39 cellular contexts compared by ENCODE assay signal in genomic region chr10:111063471-111063870, GRCh38. TPM values are rescaled to one million over a fixed set of nuclear protein-coding genes. Genes with fewer than 3 reads are reported as not detected.
DNase-seq lines count a peak whose midpoint lies in the region; ATAC-seq, FAIRE-seq and TF ChIP-seq lines count a peak whose summit lies in the region.
"Had no signal": no experiment of that assay in that cellular context is flagged by ENCODE, and none has a peak within 500 bp of the region (broad histone marks: within the 10 kb centered on the region; RNA-seq: fewer than 3 reads in every experiment).

No MANE protein-coding gene starts in this region.

- no peaks in the 10 kb centered on the region for H3K9me1 ChIP-seq in IMR-90 (ENCODE audit: insufficient read depth, low read length)

- peaks cover 2% of the 10 kb centered on the region; the same call in 1 of the 2 replicates for H3K9me3 ChIP-seq in IMR-90 (ENCODE audit: control insufficient read depth, insufficient read depth, low read length)
- peaks cover 0 to 2% of the 10 kb centered on the region in 2 donors for H3K9me3 ChIP-seq in kidney (ENCODE audit: control insufficient read depth in 1 of 2, low read length in 2 of 2)
- H3K9me3 ChIP-seq in small intestine (ENCODE audit: control insufficient read depth, low read depth) = no peaks in the 10 kb centered on the region
- H3K9me3 ChIP-seq: A549, BE2C, Caco-2 had no signal

- no peak overlapping the region for H3K56ac ChIP-seq in IMR-90 (ENCODE audit: extremely low read depth, insufficient read depth, low read length)

- no peak overlapping the region for H2AK9ac ChIP-seq in IMR-90 (replicated peaks; ENCODE audit: low read depth, low read length, poor library complexity)

- no peak overlapping the region for H3K4ac ChIP-seq in IMR-90 (ENCODE audit: low read depth, low read length)

- H3K27ac Mint-ChIP-seq in activated CD4-positive, alpha-beta T cell treated with anti-CD3 and anti-CD28 coated beads, Interleukin-2, amount 10 ng/mL, durations not matched to agents 24 days and 14 days = no peak overlapping the region
- H3K27ac Mint-ChIP-seq in stimulated activated effector memory CD8-positive, alpha-beta T cell treated with anti-CD3 and anti-CD28 coated beads, Interleukin-12 subunit alpha, Interleukin-12 subunit beta, amount 100 ng/mL, for 72 hours = no peak overlapping the region
- H3K27ac Mint-ChIP-seq: B cell; CD4-positive, alpha-beta memory T cell; CD4-positive, alpha-beta T cell; CD4-positive, CD25-positive, alpha-beta regulatory T cell; CD8-positive, alpha-beta memory T cell; CD8-positive, alpha-beta T cell had no signal

- H2BK20ac ChIP-seq in IMR-90 (ENCODE audit: low read depth, low read length) = no peak overlapping the region

- peaks cover 46% of the 10 kb centered on the region for H3K27me3 Mint-ChIP-seq in activated CD4-positive, alpha-beta T cell treated with anti-CD3 and anti-CD28 coated beads, Interleukin-2, amount 10 ng/mL, durations not matched to agents 24 days and 14 days

- H2AK5ac ChIP-seq in IMR-90 (ENCODE audit: low read depth, low read length) = no peak overlapping the region

- no peak overlapping the region for H3K4me3 Mint-ChIP-seq in activated CD4-positive, alpha-beta T cell treated with anti-CD3 and anti-CD28 coated beads, Interleukin-2, amount 10 ng/mL, durations not matched to agents 24 days and 14 days
- H3K4me3 Mint-ChIP-seq in stimulated activated effector memory CD8-positive, alpha-beta T cell treated with anti-CD3 and anti-CD28 coated beads, Interleukin-12 subunit alpha, Interleukin-12 subunit beta, amount 100 ng/mL, for 72 hours = no peak overlapping the region
- H3K4me3 Mint-ChIP-seq: B cell; CD14-positive monocyte; CD4-positive, alpha-beta memory T cell; CD4-positive, alpha-beta T cell; CD4-positive, CD25-positive, alpha-beta regulatory T cell; CD8-positive, alpha-beta memory T cell; CD8-positive, alpha-beta T cell had no signal

- no peak overlapping the region for H2BK15ac ChIP-seq in IMR-90 (ENCODE audit: low read depth, low read length)

- no peak overlapping the region for H2BK5ac ChIP-seq in IMR-90 (ENCODE audit: low read depth, low read length, poor library complexity, severe bottlenecking)

- H3K14ac ChIP-seq in IMR-90 (replicated peaks; ENCODE audit: low read depth, low read length) = no peak overlapping the region

- H3K9ac ChIP-seq in IMR-90 (ENCODE audit: low read depth, low read length) = no peak overlapping the region
- no peak overlapping the region for H3K9ac ChIP-seq in kidney (ENCODE audit: low read length in 2 of 2)
- H3K9ac ChIP-seq: BLaER1; BLaER1 treated with 17β-estradiol and CSF1 and Interleukin-3, amounts not matched to agents 10 nM and 100 nM had no signal

- no peak overlapping the region for H3K4me3 ChIP-seq in IMR-90 (ENCODE audit: insufficient read depth, low read depth, low read length)
- H3K4me3 ChIP-seq in kidney (ENCODE audit: low read length in 2 of 2) = no peak overlapping the region
- H3K4me3 ChIP-seq in small intestine (ENCODE audit: low read depth in 1 of 2, low read length in 2 of 2) = no peak overlapping the region
- H3K4me3 ChIP-seq: A549; BLaER1; BLaER1 treated with 17β-estradiol and CSF1 and Interleukin-3, amounts not matched to agents 10 nM and 100 nM had no signal

- BruUV-seq in IMR-90 (replicated peaks; lab: Mats Ljungman, UMichigan) = no TSS peak

- H3K27ac ChIP-seq in IMR-90 (ENCODE audit: insufficient read depth, low read length) (no peak overlapping the region), kidney (ENCODE audit: low read depth in 2 of 2, low read length in 2 of 2) (no peak overlapping the region), small intestine (ENCODE audit: low read depth in 1 of 2, low read length in 1 of 2) (no peak overlapping the region)
- H3K27ac ChIP-seq: 22Rv1; A549; BLaER1; BLaER1 treated with 17β-estradiol and CSF1 and Interleukin-3, amounts not matched to agents 10 nM and 100 nM; C4-2B had no signal

- no peak overlapping the region for H2BK120ac ChIP-seq in IMR-90 (ENCODE audit: low read depth, low read length)

- H4K8ac ChIP-seq in IMR-90 (ENCODE audit: low read depth in 2 of 2, low read length in 2 of 2) = no peak overlapping the region

- H4K20me1 ChIP-seq in IMR-90 (ENCODE audit: insufficient read depth, low read length) = no peaks in the 10 kb centered on the region
- H4K20me1 ChIP-seq: BLaER1; BLaER1 treated with 17β-estradiol and CSF1 and Interleukin-3, amounts not matched to agents 10 nM and 100 nM had no signal

- dilution Hi-C loops in IMR-90 (cut with HindIII; ENCODE audit: low sequenced_read_pairs, unreplicated experiment) = no loop called here

- H3K4me1 ChIP-seq in IMR-90 (ENCODE audit: control insufficient read depth, insufficient read depth, low read length) (no peaks in the 10 kb centered on the region), kidney (ENCODE audit: control insufficient read depth in 1 of 2, insufficient read depth in 1 of 2, low read depth in 1 of 2, low read length in 2 of 2) (no peaks in the 10 kb centered on the region), small intestine (ENCODE audit: control insufficient read depth in 2 of 2, insufficient read depth in 1 of 2, low read depth in 1 of 2, low read length in 1 of 2) (no peaks in the 10 kb centered on the region)
- H3K4me1 ChIP-seq: A549, BE2C, BLaER1, Caco-2 had no signal

- no peaks in the 10 kb centered on the region for H3K79me1 ChIP-seq in IMR-90 (ENCODE audit: low read depth in 1 of 2, low read length in 2 of 2)

- H3K36me3 Mint-ChIP-seq in activated CD4-positive, alpha-beta T cell treated with anti-CD3 and anti-CD28 coated beads, Interleukin-2, amount 10 ng/mL, durations not matched to agents 24 days and 14 days (ENCODE audit: low read depth) = no peaks in the 10 kb centered on the region
- H3K36me3 Mint-ChIP-seq in stimulated activated effector memory CD8-positive, alpha-beta T cell treated with anti-CD3 and anti-CD28 coated beads, Interleukin-12 subunit alpha, Interleukin-12 subunit beta, amount 100 ng/mL, for 72 hours = no peaks in the 10 kb centered on the region
- H3K36me3 Mint-ChIP-seq: CD14-positive monocyte; CD4-positive, alpha-beta memory T cell; CD4-positive, CD25-positive, alpha-beta regulatory T cell; CD8-positive, alpha-beta T cell had no signal

- H3K36me3 ChIP-seq in IMR-90 (ENCODE audit: control insufficient read depth, insufficient read depth, low read length) (no peaks in the 10 kb centered on the region), kidney (ENCODE audit: control insufficient read depth in 1 of 2, insufficient read depth in 2 of 2, low read length in 2 of 2) (no peaks in the 10 kb centered on the region), small intestine (ENCODE audit: control insufficient read depth in 2 of 2, insufficient read depth in 2 of 2, low read length in 2 of 2) (no peaks in the 10 kb centered on the region)
- H3K36me3 ChIP-seq: BE2C; BLaER1; BLaER1 treated with 17β-estradiol and CSF1 and Interleukin-3, amounts not matched to agents 10 nM and 100 nM had no signal

- TF ChIP-seq CTCF in IMR-90 (conservative IDR thresholded peaks at IDR 0.05; ENCODE audit: low read depth, low read length) = no peak
- no peak for TF ChIP-seq CTCF in kidney (IDR thresholded peaks at IDR 0.05; ENCODE audit: borderline replicate concordance, extremely low read depth, insufficient read depth)

- H3K27me3 ChIP-seq in IMR-90 (ENCODE audit: control insufficient read depth, insufficient read depth, low read length) (no peaks in the 10 kb centered on the region), small intestine (ENCODE audit: control insufficient read depth in 2 of 2, insufficient read depth in 2 of 2, low read length in 2 of 2) (peaks cover 0 to 7% of the 10 kb centered on the region in 2 donors)
- H3K27me3 ChIP-seq: BE2C; BLaER1; BLaER1 treated with 17β-estradiol and CSF1 and Interleukin-3, amounts not matched to agents 10 nM and 100 nM had no signal

- no peak overlapping the region for H2AFZ ChIP-seq in IMR-90 (replicated peaks; ENCODE audit: low read length, poor library complexity)

- no peak overlapping the region for H3K23ac ChIP-seq in IMR-90 (ENCODE audit: low read depth, low read length)

- H3K9me3 Mint-ChIP-seq in activated CD4-positive, alpha-beta T cell treated with anti-CD3 and anti-CD28 coated beads, Interleukin-2, amount 10 ng/mL, durations not matched to agents 24 days and 14 days = peaks cover 11% of the 10 kb centered on the region
- peaks cover 7% of the 10 kb centered on the region for H3K9me3 Mint-ChIP-seq in stimulated activated effector memory CD8-positive, alpha-beta T cell treated with anti-CD3 and anti-CD28 coated beads, Interleukin-12 subunit alpha, Interleukin-12 subunit beta, amount 100 ng/mL, for 72 hours

- H4K91ac ChIP-seq in IMR-90 (ENCODE audit: insufficient read depth, low read depth, low read length) = no peak overlapping the region

- no peak for TF ChIP-seq POLR2A in IMR-90 (IDR thresholded peaks at IDR 0.05; ENCODE audit: low read depth, low read length)

- FAIRE-seq in kidney (lab: Jason Lieb, UNC) (peak; percentile 25), small intestine (lab: Jason Lieb, UNC) (peak; percentile 73)
- FAIRE-seq: A204.1, A549, D721Med had no signal

- peak; percentile 53; the same call in 1 of the 2 replicates for ATAC-seq in IMR-90 (ENCODE audit: low read depth)
- ATAC-seq in stimulated activated effector memory CD8-positive, alpha-beta T cell treated with anti-CD3 and anti-CD28 coated beads, Interleukin-12 subunit alpha, Interleukin-12 subunit beta, amount 100 ng/mL, for 72 hours = no peak
- ATAC-seq: A549; CD8-positive, alpha-beta T cell had no signal

- H3K18ac ChIP-seq in IMR-90 (ENCODE audit: low read depth, low read length) = no peak overlapping the region

- CTCF ChIA-PET in IMR-90 (lab: Yijun Ruan, JAX) = interaction anchor here (0.8 kb wide), 1 partner anchor 13 kb away, joined by 3 read pairs; the partner anchor contains the start of gene ADRA2A

- in situ Hi-C loops in IMR-90 (cut with MboI; ENCODE audit: low sequenced_read_pairs) = no loop called here

- DNase-seq in IMR-90 = no peak
- DNase-seq in kidney = no peak
- DNase-seq in small intestine = no peak
- no peak for DNase-seq in activated CD4-positive, alpha-beta T cell treated with anti-CD3 and anti-CD28 coated beads, Interleukin-2, amount 10 ng/mL, durations not matched to agents 24 days and 14 days
- DNase-seq in stimulated activated effector memory CD8-positive, alpha-beta T cell treated with anti-CD3 and anti-CD28 coated beads, Interleukin-12 subunit alpha, Interleukin-12 subunit beta, amount 100 ng/mL, for 72 hours (ENCODE audit: low spot score in 2 of 2) = no peak
- DNase-seq in islet precursor cell = no peak
- DNase-seq: 8988T; ACHN; AML-193; BE2C; C1 segment of cervical spinal cord; Caco-2; Calu3; CD4-positive, alpha-beta memory T cell; CD4-positive, alpha-beta T cell; CD4-positive, CD25-positive, alpha-beta regulatory T cell; CD8-positive, alpha-beta memory T cell; CD8-positive, alpha-beta T cell; COR-L47; DMS 273 treated with DMSO at 0.1 percent for 48 hours; DMS153; DMS53; DMS79; DMS79 treated with DMSO at 0.1 percent for 48 hours; DND-41; EL had no signal

- H4K5ac ChIP-seq in IMR-90 (ENCODE audit: low read depth, low read length) = no peak overlapping the region

- intact Hi-C loops in IMR-90 (cut with micrococcal nuclease) (no loop called here), kidney (cut with DNase I) (no loop called here)
- intact Hi-C loops in activated CD4-positive, alpha-beta T cell treated with anti-CD3 and anti-CD28 coated beads, Interleukin-2, amount 10 ng/mL, durations not matched to agents 24 days and 14 days (cut with micrococcal nuclease) = no loop called here

- no peak for TF ChIP-seq RAD21 in IMR-90 (IDR thresholded peaks at IDR 0.05; ENCODE audit: low read length)

- POLR2A ChIA-PET in IMR-90 (lab: Charles Lee; ENCODE audit: unreplicated experiment) = no interaction called here

- no CpG with 5 or more reads among the region's 2 CpGs for WGBS in IMR-90 (ENCODE audit: extremely low coverage in 2 of 2, insufficient read length in 1 of 2), 2 experiments
- 85 to 91% (median 90%) methylated on average over 2 of the region's 2 CpGs for WGBS in small intestine, 3 donors

- H3K4me2 ChIP-seq in IMR-90 (ENCODE audit: low read depth, low read length) = no peak overlapping the region
- H3K4me2 ChIP-seq: A549; BLaER1; BLaER1 treated with 17β-estradiol and CSF1 and Interleukin-3, amounts not matched to agents 10 nM and 100 nM had no signal

- H3K4me1 Mint-ChIP-seq in activated CD4-positive, alpha-beta T cell treated with anti-CD3 and anti-CD28 coated beads, Interleukin-2, amount 10 ng/mL, durations not matched to agents 24 days and 14 days = no peaks in the 10 kb centered on the region
- H3K4me1 Mint-ChIP-seq in stimulated activated effector memory CD8-positive, alpha-beta T cell treated with anti-CD3 and anti-CD28 coated beads, Interleukin-12 subunit alpha, Interleukin-12 subunit beta, amount 100 ng/mL, for 72 hours = no peaks in the 10 kb centered on the region
- H3K4me1 Mint-ChIP-seq: B cell; CD14-positive monocyte; CD4-positive, alpha-beta memory T cell; CD4-positive, CD25-positive, alpha-beta regulatory T cell; CD8-positive, alpha-beta memory T cell had no signal

RNA-seq across cellular contexts. Expression of gene ADRA2A, which starts 13.4 kb away (rescaled TPM):
- total RNA-seq in IMR-90 (2012; rRNA removed) (not detected in 2 replicates), kidney (7.8 TPM)
- polyA plus RNA-seq in IMR-90 (2012; rRNA removed) (not detected in 2 replicates), kidney (ENCODE audit: insufficient read depth, low read depth, low replicate concordance) (1.2 TPM), small intestine (10 to 100 TPM in 1 of 3 donors, 1 to 10 TPM in 2; 1.1 to 19.3 (median 1.6) TPM)
- not detected in 2 replicates for polyA plus RNA-seq in IMR-90 (2012; cell fraction: cytosol; rRNA removed)
- 0.03 and 0.05 TPM in 2 replicates for polyA plus RNA-seq in IMR-90 (2012; cell fraction: nucleus; rRNA removed; ENCODE audit: low replicate concordance)
- 0.05 TPM in 1 of 2 replicates, not detected in the other for total RNA-seq in activated CD4-positive, alpha-beta T cell treated with anti-CD3 and anti-CD28 coated beads, Interleukin-2, amount 10 ng/mL, durations not matched to agents 24 days and 14 days
- total RNA-seq: A172; A673; B cell; CD4-positive, alpha-beta memory T cell; CD8-positive, alpha-beta memory T cell; CD8-positive, alpha-beta T cell; Daoy had no signal
- polyA plus RNA-seq: A549; AG04450; CD14-positive monocyte; CD4-positive, alpha-beta memory T cell; CD4-positive, CD25-positive, alpha-beta regulatory T cell; CD8-positive, alpha-beta memory T cell had no signal
